ENCODE assay signal across 8 cellular contexts in the genomic region with DNA sequence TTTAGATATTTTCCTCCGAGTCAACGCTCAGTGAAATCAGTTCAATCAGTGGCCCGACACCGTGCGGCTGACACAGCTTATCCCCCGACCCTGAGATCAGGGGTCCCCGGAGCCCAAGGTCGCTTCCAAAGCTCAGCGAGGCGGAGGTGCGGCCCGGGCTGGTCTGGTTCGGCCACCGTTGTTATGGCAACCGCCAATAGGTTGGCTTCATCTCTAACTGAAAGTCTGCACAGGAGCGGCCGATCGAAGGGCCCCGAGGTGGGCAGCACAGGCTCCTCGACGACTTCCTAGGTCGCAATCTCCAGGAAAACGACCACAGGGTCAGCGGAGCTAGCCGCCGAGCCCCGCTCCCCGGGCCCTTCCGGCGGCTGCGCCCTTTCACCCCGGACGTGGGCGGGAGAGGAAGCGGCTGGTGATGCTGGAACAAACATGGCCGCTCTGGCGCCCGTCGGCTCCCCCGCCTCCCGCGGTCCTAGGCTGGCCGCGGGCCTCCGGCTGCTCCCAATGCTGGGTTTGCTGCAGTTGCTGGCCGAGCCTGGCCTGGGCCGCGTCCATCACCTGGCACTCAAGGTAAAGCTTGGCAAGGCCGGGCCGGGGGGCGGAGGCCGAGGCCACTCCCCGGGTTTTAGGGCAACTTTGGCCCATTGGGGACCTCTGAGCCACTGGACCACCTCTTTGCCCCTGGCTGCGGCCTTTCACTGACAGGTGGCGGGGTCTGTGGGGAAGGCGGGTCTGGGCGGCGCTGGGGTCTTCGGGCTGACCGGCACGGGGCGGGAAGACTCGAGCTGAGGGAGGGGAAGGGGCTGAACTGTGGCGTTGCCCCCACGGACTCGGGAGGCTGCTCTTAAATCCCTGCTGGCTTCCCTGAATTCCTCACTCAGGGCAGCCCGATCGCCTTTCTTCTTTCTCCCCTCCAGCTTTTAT. TPM values are rescaled to one million over a fixed set of nuclear protein-coding genes. Genes with fewer than 3 reads are reported as not detected.
DNase-seq lines count a peak whose midpoint lies in the region; ATAC-seq and TF ChIP-seq lines count a peak whose summit lies in the region.

Gene GPR107, plus strand, starts transcription at position 403 of the 924 bp plus-strand sequence. Its CDS starts 27 bp downstream, at position 430.

- peaks cover 19% of the 10 kb centered on the region for H3K4me1 ChIP-seq in OCI-LY3 (ENCODE audit: low read length)
- peaks cover 31% of the 10 kb centered on the region for H3K4me1 ChIP-seq in mucosa of descending colon (ENCODE audit: low read depth)

- peak; percentile 59 to 61 for DNase-seq in AML-193 (lab: John Stamatoyannopoulos, UW)
- DNase-seq in activated T-cell treated with anti-CD3 and anti-CD28 coated beads for 4 hours = peak; percentile 76
- peak; percentile 70 for DNase-seq in epithelial cell of esophagus (ENCODE audit: low read depth)
- peak; percentile 80 to 89 (median 88) for DNase-seq in mucosa of descending colon
- peak; percentile 73 for DNase-seq in stimulated activated CD8-positive, alpha-beta memory T cell treated with anti-CD3 and anti-CD28 coated beads, Interleukin-4, amount 100 ng/mL, for 24 hours (ENCODE audit: low read depth)

- H4K20me1 ChIP-seq in OCI-LY3 (ENCODE audit: insufficient read depth, low read length) = 0 out of 2 replicates have a peak, but pooled peaks cover 3% of the 10 kb centered on the region

- peak within 1 kb of the TSS; percentile 41 for H3K27ac ChIP-seq in OCI-LY3 (ENCODE audit: low read length)

- ATAC-seq in GM19035 (IDR thresholded peaks at IDR 0.05; ENCODE audit: unreplicated experiment) (peak; percentile 80), HG03439 (IDR thresholded peaks at IDR 0.05; ENCODE audit: unreplicated experiment) (peak; percentile 73), mucosa of descending colon (peak; percentile 97)

- peaks cover 60% of the 10 kb centered on the region for H3K79me2 ChIP-seq in OCI-LY3 (ENCODE audit: low read length)

- H3K4me2 ChIP-seq in OCI-LY3 (ENCODE audit: low read length) = peak within 1 kb of the TSS; percentile 99

- no peaks in the 10 kb centered on the region for H3K9me3 ChIP-seq in OCI-LY3 (ENCODE audit: insufficient read depth, low read length)
- no peaks in the 10 kb centered on the region for H3K9me3 ChIP-seq in mucosa of descending colon

- TF ChIP-seq CTCF in OCI-LY3 (IDR thresholded peaks at IDR 0.05; ENCODE audit: low read depth, low read length) (no peak), epithelial cell of esophagus (IDR thresholded peaks at IDR 0.05; ENCODE audit: insufficient read depth, low read depth, low read length, missing control alignments) (no peak), mucosa of descending colon (IDR thresholded peaks at IDR 0.05) (no peak)

- peak within 1 kb of the TSS; percentile 79 for H3K9ac ChIP-seq in OCI-LY3 (ENCODE audit: low read length)

- intact Hi-C loops in mucosa of descending colon (cut with DNase I, micrococcal nuclease) = no loop called here

- peak within 1 kb of the TSS; percentile 89 for H2AFZ ChIP-seq in OCI-LY3 (ENCODE audit: low read depth, low read length)

- H3K36me3 ChIP-seq in OCI-LY3 (replicated peaks; ENCODE audit: low read depth, low read length) (no peaks in the 10 kb centered on the region), mucosa of descending colon (ENCODE audit: low read depth) (no peaks in the 10 kb centered on the region)

- H3K27me3 ChIP-seq in OCI-LY3 (ENCODE audit: low read depth, low read length) = no peaks in the 10 kb centered on the region

- peak within 1 kb of the TSS; percentile 95 for H3K4me3 ChIP-seq in OCI-LY3 (ENCODE audit: low read length)
- H3K4me3 ChIP-seq in epithelial cell of esophagus (ENCODE audit: low read length) = peak within 1 kb of the TSS; percentile 80
- peak within 1 kb of the TSS; percentile 94 for H3K4me3 ChIP-seq in mucosa of descending colon

RNA-seq across cellular contexts. Expression of gene GPR107, which starts in this region (rescaled TPM):
- 10 to 100 TPM; 39.7 to 50.1 (median 49.1) TPM for total RNA-seq in mucosa of descending colon

Comparison
In these comparisons a context has a peak if more than half of its experiments do, and no peak if none do; other contexts are left out.
1. Peak in every context shown above with its lines: DNase-seq, ATAC-seq, H3K4me3 ChIP-seq and H3K27ac ChIP-seq.